Comparison of ENCODE assay signal across 1 cellular context in genomic region chrX:135213200-135213844, GRCh38.
TF ChIP-seq lines count a peak whose summit lies in the region.

No MANE protein-coding gene starts in this region.

TF ChIP-seq in WTC11, 78 proteins besides CTCF, POLR2A, EP300 and RAD21 (continued from another document):
- no peak for TF ChIP-seq MXD4 (CRISPR knock-in tag; IDR thresholded peaks at IDR 0.05; ENCODE audit: borderline replicate concordance)
- TF ChIP-seq SP1 (CRISPR knock-in tag; conservative IDR thresholded peaks at IDR 0.05), result no peak
- no peak for TF ChIP-seq AFF4 (CRISPR knock-in tag; IDR thresholded peaks at IDR 0.05; ENCODE audit: borderline replicate concordance)
